ENCODE assay signal across 15 cellular contexts in the genomic region with DNA sequence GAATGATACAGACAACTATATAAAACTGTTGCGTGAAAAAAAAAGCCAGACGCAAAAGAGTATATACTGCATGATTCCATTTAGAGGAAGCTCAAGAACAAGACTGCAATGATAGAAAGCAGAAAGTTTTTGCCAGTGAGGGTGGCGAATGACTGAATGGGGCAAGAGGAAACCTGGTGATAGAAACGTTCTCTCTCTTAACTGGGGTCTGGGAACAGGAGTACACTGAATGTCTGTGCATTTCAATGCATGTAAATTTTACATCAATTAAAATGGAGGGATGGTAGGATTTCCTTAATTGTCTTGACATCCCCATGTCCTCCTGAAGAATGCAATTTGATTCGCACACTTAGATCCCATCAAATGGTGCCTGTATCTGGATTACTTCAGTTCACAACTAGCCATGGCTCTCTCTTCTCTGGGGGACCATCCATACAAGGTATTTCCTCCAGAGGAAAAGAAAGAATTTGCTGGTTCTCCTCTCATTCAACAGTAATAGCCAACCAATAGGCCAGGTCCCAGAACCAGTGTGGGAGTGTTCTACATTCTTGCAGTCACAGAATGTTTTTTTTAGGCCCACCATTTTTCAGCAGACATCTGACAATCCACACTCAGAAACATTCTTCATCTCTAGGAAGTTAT.
DNase-seq lines count a peak whose midpoint lies in the region; ATAC-seq and TF ChIP-seq lines count a peak whose summit lies in the region.
"Had no signal": no experiment of that assay in that cellular context is flagged by ENCODE, and none has a peak within 500 bp of the region (broad histone marks: within the 10 kb centered on the region; RNA-seq: fewer than 3 reads in every experiment).

No MANE protein-coding gene starts in this region.

- intact Hi-C loops in lower lobe of right lung (cut with DNase I), result no loop called here

- H3K27ac Mint-ChIP-seq in activated naive CD4-positive, alpha-beta T cell treated with anti-CD3 and anti-CD28 coated beads, Interleukin-2, amount 10 ng/mL, durations not matched to agents 7 days and 5 days, result peak overlapping the region; percentile 9
- peak overlapping the region; percentile 16 to 97 (median 81) for H3K27ac Mint-ChIP-seq in IgD-negative memory B cell
- peak overlapping the region; percentile 86 for H3K27ac Mint-ChIP-seq in activated naive CD8-positive, alpha-beta T cell treated with anti-CD3 and anti-CD28 coated beads for 36 hours

- H3K27ac ChIP-seq in lower lobe of right lung, result no peak overlapping the region
- H3K27ac ChIP-seq: right atrium auricular region had no signal

- H3K4me3 ChIP-seq in lower lobe of right lung, result no peak overlapping the region
- H3K4me3 ChIP-seq: right atrium auricular region had no signal

- H3K9me3 Mint-ChIP-seq in activated naive CD4-positive, alpha-beta T cell treated with anti-CD3 and anti-CD28 coated beads, Interleukin-2, amount 10 ng/mL, durations not matched to agents 7 days and 5 days, result no peaks in the 10 kb centered on the region
- no peaks in the 10 kb centered on the region for H3K9me3 Mint-ChIP-seq in IgD-negative memory B cell
- no peaks in the 10 kb centered on the region for H3K9me3 Mint-ChIP-seq in activated naive CD8-positive, alpha-beta T cell treated with anti-CD3 and anti-CD28 coated beads for 36 hours

- H3K36me3 ChIP-seq in lower lobe of right lung, result peaks cover 43% of the 10 kb centered on the region

- H3K4me1 ChIP-seq in lower lobe of right lung, result peaks cover 51% of the 10 kb centered on the region

- TF ChIP-seq CTCF in lower lobe of right lung (IDR thresholded peaks at IDR 0.05), result no peak

- peak; percentile 11 for ATAC-seq in stimulated activated naive CD8-positive, alpha-beta T cell treated with anti-CD3 and anti-CD28 coated beads, Interleukin-15, Interleukin-2, amounts not matched to agents 100 U/mL and 50 U/mL, for 24 hours
- ATAC-seq in GM18873 (IDR thresholded peaks at IDR 0.05; ENCODE audit: low FRiP score, unreplicated experiment) (no peak), lower lobe of right lung (no peak)

- H3K27me3 ChIP-seq in lower lobe of right lung (ENCODE audit: low read depth), result no peaks in the 10 kb centered on the region
- H3K27me3 ChIP-seq: right atrium auricular region had no signal

- peak overlapping the region; percentile 83 for H3K4me3 Mint-ChIP-seq in activated naive CD4-positive, alpha-beta T cell treated with anti-CD3 and anti-CD28 coated beads, Interleukin-2, amount 10 ng/mL, durations not matched to agents 7 days and 5 days
- H3K4me3 Mint-ChIP-seq in IgD-negative memory B cell, result peak overlapping the region in 3 of 4 donors; percentile 4 to 78 (median 13)
- peak overlapping the region; percentile 95 for H3K4me3 Mint-ChIP-seq in activated naive CD8-positive, alpha-beta T cell treated with anti-CD3 and anti-CD28 coated beads for 36 hours

- H3K9me3 ChIP-seq in lower lobe of right lung, result no peaks in the 10 kb centered on the region
- H3K9me3 ChIP-seq: right atrium auricular region had no signal

- no peak for DNase-seq in activated naive CD4-positive, alpha-beta T cell treated with anti-CD3 and anti-CD28 coated beads, Interleukin-2, amount 10 ng/mL, durations not matched to agents 7 days and 5 days
- no peak for DNase-seq in activated naive CD4-positive, alpha-beta T cell treated with Interleukin-2 at 50 U/mL for 16 hours
- no peak for DNase-seq in activated naive CD8-positive, alpha-beta T cell treated with anti-CD3 and anti-CD28 coated beads for 36 hours
- DNase-seq in stimulated activated naive CD8-positive, alpha-beta T cell treated with anti-CD3 and anti-CD28 coated beads, Interleukin-15, Interleukin-2, amounts not matched to agents 100 U/mL and 50 U/mL, for 24 hours, result no peak
- DNase-seq in NCI-H2227 treated with DMSO at 0.1 percent for 48 hours (lab: John Stamatoyannopoulos, UW) (no peak), lower lobe of right lung (no peak)
- DNase-seq: DMS 273 treated with DMSO at 0.1 percent for 48 hours; GOT3; MV-4-11; SHP77; stimulated activated CD4-positive, alpha-beta T cell treated with anti-CD3 and anti-CD28 coated beads, Interleukin-2, amount 100 ng/mL, for 24 hours; trophoblast cell had no signal

- no peaks in the 10 kb centered on the region for H3K27me3 Mint-ChIP-seq in activated naive CD4-positive, alpha-beta T cell treated with anti-CD3 and anti-CD28 coated beads, Interleukin-2, amount 10 ng/mL, durations not matched to agents 7 days and 5 days
- no peaks in the 10 kb centered on the region for H3K27me3 Mint-ChIP-seq in IgD-negative memory B cell
- H3K27me3 Mint-ChIP-seq in activated naive CD8-positive, alpha-beta T cell treated with anti-CD3 and anti-CD28 coated beads for 36 hours, result peaks cover 5% of the 10 kb centered on the region

- CTCF ChIA-PET in activated naive CD4-positive, alpha-beta T cell treated with anti-CD3 and anti-CD28 coated beads, Interleukin-2, amount 10 ng/mL, durations not matched to agents 7 days and 5 days (lab: Charles Lee), result interaction anchor here (1.8 to 7.2 kb wide), 4 partner anchors 8 to 85 kb away, joined by 8 to 54 read pairs (median 12); no protein-coding TSS in a partner anchor

- H3K36me3 Mint-ChIP-seq in activated naive CD4-positive, alpha-beta T cell treated with anti-CD3 and anti-CD28 coated beads, Interleukin-2, amount 10 ng/mL, durations not matched to agents 7 days and 5 days, result peaks cover 64% of the 10 kb centered on the region
- peaks cover 6% of the 10 kb centered on the region for H3K36me3 Mint-ChIP-seq in IgD-negative memory B cell
- H3K36me3 Mint-ChIP-seq in activated naive CD8-positive, alpha-beta T cell treated with anti-CD3 and anti-CD28 coated beads for 36 hours, result peaks cover 70% of the 10 kb centered on the region

- H3K4me1 Mint-ChIP-seq in activated naive CD4-positive, alpha-beta T cell treated with anti-CD3 and anti-CD28 coated beads, Interleukin-2, amount 10 ng/mL, durations not matched to agents 7 days and 5 days, result peaks cover 62% of the 10 kb centered on the region
- H3K4me1 Mint-ChIP-seq in IgD-negative memory B cell, result peaks cover 63 to 67% (median 66%) of the 10 kb centered on the region in 3 donors
- H3K4me1 Mint-ChIP-seq in activated naive CD8-positive, alpha-beta T cell treated with anti-CD3 and anti-CD28 coated beads for 36 hours, result peaks cover 50% of the 10 kb centered on the region

Comparison
In these comparisons a context has a peak if more than half of its experiments do, and no peak if none do; other contexts are left out.
1. H3K27ac Mint-ChIP-seq: peak in every context shown above with its lines; median percentile 86 in activated naive CD8-positive, alpha-beta T cell treated with anti-CD3 and anti-CD28 coated beads for 36 hours; 81 in IgD-negative memory B cell; 9 in activated naive CD4-positive, alpha-beta T cell treated with anti-CD3 and anti-CD28 coated beads, Interleukin-2, amount 10 ng/mL, durations not matched to agents 7 days and 5 days.
2. H3K4me3 Mint-ChIP-seq: peak in every context shown above with its lines; median percentile 95 in activated naive CD8-positive, alpha-beta T cell treated with anti-CD3 and anti-CD28 coated beads for 36 hours; 83 in activated naive CD4-positive, alpha-beta T cell treated with anti-CD3 and anti-CD28 coated beads, Interleukin-2, amount 10 ng/mL, durations not matched to agents 7 days and 5 days; 13 in IgD-negative memory B cell.